Comparison of ENCODE assay signal across 15 cellular contexts in genomic region chr2:974054-974453, GRCh38. TPM values are rescaled to one million over a fixed set of nuclear protein-coding genes. Genes with fewer than 3 reads are reported as not detected.
DNase-seq lines count a peak whose midpoint lies in the region; ATAC-seq and TF ChIP-seq lines count a peak whose summit lies in the region.
"Had no signal": no experiment of that assay in that cellular context is flagged by ENCODE, and none has a peak within 500 bp of the region (broad histone marks: within the 10 kb centered on the region; RNA-seq: fewer than 3 reads in every experiment).

No MANE protein-coding gene starts in this region.

- WGBS in mammary epithelial cell (ENCODE audit: low coverage, missing lambda C conversion rate), result 59% methylated on average over 8 of the region's 8 CpGs

- H4K20me1 ChIP-seq in mammary epithelial cell (ENCODE audit: insufficient read depth, low read length), result no peaks in the 10 kb centered on the region

- H2AFZ ChIP-seq in mammary epithelial cell (ENCODE audit: low read depth, low read length), result no peak overlapping the region
- H2AFZ ChIP-seq: neural progenitor cell had no signal

- ATAC-seq in GM18505 (IDR thresholded peaks at IDR 0.05; ENCODE audit: unreplicated experiment) (peak; percentile 89), GM21576 (IDR thresholded peaks at IDR 0.05; ENCODE audit: unreplicated experiment) (peak; percentile 79), T-cell (replicated peaks in 1 of 4) (peak; percentile 85 to 98 (median 98)), naive B cell (ENCODE audit: low read depth in 2 of 2) (peak; percentile 68 to 91), HG03039 (IDR thresholded peaks at IDR 0.05; ENCODE audit: unreplicated experiment) (no peak)

- peaks cover 21% of the 10 kb centered on the region for H3K9me3 ChIP-seq in mammary epithelial cell (replicated peaks; ENCODE audit: insufficient read depth, low read length)
- H3K9me3 ChIP-seq: thyroid gland had no signal

- no peak overlapping the region for H3K9ac ChIP-seq in mammary epithelial cell (ENCODE audit: insufficient read depth, low read length)
- H3K9ac ChIP-seq: neural progenitor cell had no signal

- BruUV-seq in mammary epithelial cell (replicated peaks; lab: Mats Ljungman, UMichigan), result no TSS peak

- peaks cover 0 to 8% (median 6%) of the 10 kb centered on the region in 3 donors for H3K9me3 Mint-ChIP-seq in T-cell
- H3K9me3 Mint-ChIP-seq in naive B cell, result peaks cover 9 to 22% (median 16%) of the 10 kb centered on the region in 7 donors

- no peaks in the 10 kb centered on the region for H3K36me3 Mint-ChIP-seq in T-cell
- H3K36me3 Mint-ChIP-seq in naive B cell, result peaks cover 5 to 8% of the 10 kb centered on the region in 2 donors
- H3K36me3 Mint-ChIP-seq: neural progenitor cell had no signal

- no peak overlapping the region for H3K4me3 ChIP-seq in mammary epithelial cell (replicated peaks in 1 of 3; ENCODE audit: insufficient read depth in 1 of 3, low read depth in 2 of 3, low read length in 3 of 3)
- H3K4me3 ChIP-seq: neural progenitor cell, thyroid gland had no signal

- POLR2A ChIA-PET in T-cell (lab: Charles Lee), result interaction anchor here in 1 of 2 donors (0.7 kb wide), 1 partner anchor 355 kb away, joined by 4 read pairs; no protein-coding TSS in a partner anchor

- H3K4me1 Mint-ChIP-seq in T-cell, result peaks cover 32 to 46% (median 41%) of the 10 kb centered on the region in 3 donors
- H3K4me1 Mint-ChIP-seq in naive B cell, result peaks cover 36 to 55% (median 47%) of the 10 kb centered on the region in 3 donors
- H3K4me1 Mint-ChIP-seq: neural progenitor cell had no signal

- H3K4me3 Mint-ChIP-seq in T-cell (peak overlapping the region; percentile 22 to 54 (median 41)), naive B cell (peak overlapping the region; percentile 0 to 84 (median 52))
- H3K4me3 Mint-ChIP-seq: neural progenitor cell had no signal

- DNase-seq in T-cell, result peak in 30 of 34 experiments; percentile 4 to 57 (median 31)
- peak; percentile 33 for DNase-seq in naive B cell
- DNase-seq in mammary epithelial cell, result no peak
- no peak for DNase-seq in KBM-7
- DNase-seq in GF-D8 (lab: John Stamatoyannopoulos, UW), result no peak
- DNase-seq: activated CD4-positive, CD25-positive, alpha-beta regulatory T cell; aorta; left cardiac atrium; NCI-H69; SHP77 treated with DMSO at 0.1 percent for 48 hours had no signal

- no peaks in the 10 kb centered on the region for H3K36me3 ChIP-seq in mammary epithelial cell (ENCODE audit: insufficient read depth, low read length)
- H3K36me3 ChIP-seq: neural progenitor cell, thyroid gland had no signal

- TF ChIP-seq POLR2A in GM18505 (IDR thresholded peaks at IDR 0.05; ENCODE audit: borderline replicate concordance, extremely low read depth, insufficient read depth, insufficient read length), result no peak

- in situ Hi-C loops in mammary epithelial cell (cut with MboI; ENCODE audit: low sequenced_read_pairs in 2 of 2), result no loop called here
- in situ Hi-C loops in KBM-7 (cut with MboI; ENCODE audit: low pct_unique_long_range_greater_than_20kb, low sequenced_read_pairs), result no loop called here

- dilution Hi-C loops in mammary epithelial cell (cut with HindIII; ENCODE audit: low sequenced_read_pairs), result no loop called here

- no peaks in the 10 kb centered on the region for H3K79me2 ChIP-seq in mammary epithelial cell (ENCODE audit: insufficient read depth, low read length)

- intact Hi-C loops in mammary epithelial cell (cut with micrococcal nuclease), result no loop called here

- CTCF ChIA-PET in T-cell (lab: Charles Lee), result interaction anchor here in 1 of 2 donors (0.9 kb wide), 1 partner anchor 149 kb away, joined by 3 read pairs; no protein-coding TSS in a partner anchor
- CTCF ChIA-PET in mammary epithelial cell (lab: Charles Lee; ENCODE audit: low non-redundant PET), result no interaction called here

- no peak for TF ChIP-seq CTCF in mammary epithelial cell (conservative IDR thresholded peaks at IDR 0.05 in 1 of 2, IDR thresholded peaks at IDR 0.05 in 1 of 2; ENCODE audit: extremely low read depth in 1 of 2, insufficient read depth in 1 of 2, low read depth in 1 of 2, low read length in 2 of 2)

- H3K27ac ChIP-seq in mammary epithelial cell (ENCODE audit: insufficient read depth, low read depth, low read length), result no peak overlapping the region
- H3K27ac ChIP-seq: neural progenitor cell, thyroid gland had no signal

- H3K27me3 Mint-ChIP-seq in T-cell (peaks cover 0 to 9% of the 10 kb centered on the region in 2 donors), naive B cell (peaks cover 4 to 54% (median 26%) of the 10 kb centered on the region in 3 donors)

- H3K4me2 ChIP-seq in mammary epithelial cell (ENCODE audit: insufficient read depth, low read depth, low read length), result no peak overlapping the region
- H3K4me2 ChIP-seq: neural progenitor cell had no signal

- peak overlapping the region; percentile 20 to 83 for H3K27ac Mint-ChIP-seq in T-cell
- H3K27ac Mint-ChIP-seq in naive B cell, result peak overlapping the region in 5 of 6 donors; percentile 5 to 92 (median 26)
- H3K27ac Mint-ChIP-seq: neural progenitor cell had no signal

- no peaks in the 10 kb centered on the region for H3K27me3 ChIP-seq in mammary epithelial cell (ENCODE audit: insufficient read depth, low read length)
- H3K27me3 ChIP-seq: neural progenitor cell, thyroid gland had no signal

- H3K4me1 ChIP-seq in mammary epithelial cell (ENCODE audit: insufficient read depth, low read length), result no peaks in the 10 kb centered on the region

RNA-seq across cellular contexts. Expression of gene SNTG2, which starts 23.4 kb away (rescaled TPM):
- 1 to 10 TPM in 4 of 5 donors, under 1 TPM in 1; 0.86 to 4.8 (median 2.7) TPM for total RNA-seq in T-cell
- 1 to 10 TPM; 1.8 to 9.2 (median 4.1) TPM for polyA plus RNA-seq in naive B cell (ENCODE audit: low read depth in 6 of 6)
- not detected for total RNA-seq in mammary epithelial cell
- not detected for polyA plus RNA-seq in mammary epithelial cell
- polyA minus RNA-seq in mammary epithelial cell, result not detected
- polyA plus RNA-seq: aorta had no signal

Comparison
In these comparisons a context has a peak if more than half of its experiments do, and no peak if none do; other contexts are left out.
1. DNase-seq: peak in T-cell (30 of 34) and naive B cell (single experiment); none in mammary epithelial cell (single experiment), KBM-7 (single experiment) and GF-D8 (single experiment).